Comparison of ENCODE assay signal across 30 cellular contexts in genomic region chr1:27646676-27647075, GRCh38. TPM values are rescaled to one million over a fixed set of nuclear protein-coding genes. Genes with fewer than 3 reads are reported as not detected.
DNase-seq lines count a peak whose midpoint lies in the region; ATAC-seq, FAIRE-seq and TF ChIP-seq lines count a peak whose summit lies in the region.
"Had no signal": no experiment of that assay in that cellular context is flagged by ENCODE, and none has a peak within 500 bp of the region (broad histone marks: within the 10 kb centered on the region; RNA-seq: fewer than 3 reads in every experiment).

No MANE protein-coding gene starts in this region.

- peak; percentile 47 for ATAC-seq in left ventricle myocardium superior
- ATAC-seq in GM18873 (IDR thresholded peaks at IDR 0.05; ENCODE audit: low FRiP score, unreplicated experiment) = no peak
- ATAC-seq: A549; activated CD8-positive, alpha-beta T cell treated with anti-CD3 and anti-CD28 coated beads, Interleukin-2, amount 10 ng/mL, durations not matched to agents 7 days and 5 days had no signal

- H2BK12ac ChIP-seq in H1 (ENCODE audit: low read depth, low read length) = no peak overlapping the region; the same call in 1 of the 2 replicates

- no peak overlapping the region for H4K8ac ChIP-seq in H1 (ENCODE audit: extremely low read depth, insufficient read depth, low read length)

- H2BK20ac ChIP-seq in H1 (ENCODE audit: low read length) = no peak overlapping the region

- POLR2A ChIA-PET in H1 (lab: Charles Lee; ENCODE audit: partially characterized antibody) = interaction anchor here (1.2 kb wide), 1 partner anchor 10 kb away, joined by 4 read pairs; no protein-coding TSS in a partner anchor

- no peak overlapping the region for H2BK15ac ChIP-seq in H1 (ENCODE audit: low read length)

- H3K27me3 ChIP-seq in H1 (replicated peaks in 1 of 4; ENCODE audit: control insufficient read depth in 3 of 4, extremely low read depth in 1 of 4, insufficient read depth in 3 of 4, low read length in 3 of 4) = no peaks in the 10 kb centered on the region
- H3K27me3 ChIP-seq in spleen (replicated peaks in 1 of 7) = no peaks in the 10 kb centered on the region
- no peaks in the 10 kb centered on the region for H3K27me3 ChIP-seq in tibial nerve
- H3K27me3 ChIP-seq: hepatocyte, Peyer's patch, sigmoid colon had no signal

- H2BK5ac ChIP-seq in H1 (ENCODE audit: low read depth, low read length) = peak overlapping the region; percentile 29; the same call in 1 of the 2 replicates

- CTCF ChIA-PET in H1 (lab: Charles Lee; ENCODE audit: partially characterized antibody) = interaction anchor here (0.6 to 6.2 kb wide), 10 partner anchors 8 to 657 kb away, joined by 3 to 47 read pairs (median 4); no protein-coding TSS in a partner anchor

- no peak overlapping the region for H2BK120ac ChIP-seq in H1 (replicated peaks; ENCODE audit: low read depth, low read length)

- no peaks in the 10 kb centered on the region for H3K23me2 ChIP-seq in H1 (ENCODE audit: low read depth, low read length)

- H2AK5ac ChIP-seq in H1 (ENCODE audit: low read depth, low read length) = no peak overlapping the region

- intact Hi-C loops in activated CD4-positive, alpha-beta T cell treated with anti-CD3 and anti-CD28 coated beads, Interleukin-2, amount 10 ng/mL, durations not matched to agents 24 days and 14 days (cut with micrococcal nuclease) = no loop called here
- intact Hi-C loops in left ventricle myocardium superior (cut with micrococcal nuclease) (no loop called here), spleen (cut with DNase I; ENCODE audit: low total_unique reads) (no loop called here)

- no peak overlapping the region for H2AFZ ChIP-seq in H1 (ENCODE audit: low read length)
- H2AFZ ChIP-seq: hepatocyte had no signal

- no peak overlapping the region for H3K4me3 Mint-ChIP-seq in activated CD4-positive, alpha-beta T cell treated with anti-CD3 and anti-CD28 coated beads, Interleukin-2, amount 10 ng/mL, durations not matched to agents 24 days and 14 days
- H3K4me3 Mint-ChIP-seq: activated CD8-positive, alpha-beta T cell treated with anti-CD3 and anti-CD28 coated beads, Interleukin-2, amount 10 ng/mL, durations not matched to agents 7 days and 5 days; activated naive CD8-positive, alpha-beta T cell treated with anti-CD3 and anti-CD28 coated beads, Interleukin-2, amount 10 ng/mL, durations not matched to agents 7 days and 5 days; central memory CD8-positive, alpha-beta T cell; immature natural killer cell had no signal

- no peak overlapping the region for H3K4ac ChIP-seq in H1 (replicated peaks; ENCODE audit: insufficient read length, low read depth, low read length)

- peaks cover 39% of the 10 kb centered on the region for H3K4me1 Mint-ChIP-seq in activated CD4-positive, alpha-beta T cell treated with anti-CD3 and anti-CD28 coated beads, Interleukin-2, amount 10 ng/mL, durations not matched to agents 24 days and 14 days

- 87% methylated on average over 8 of the region's 8 CpGs; no CpG with 5 or more reads in 1 of the 2 experiments for WGBS in H1 (ENCODE audit: extremely low coverage in 1 of 2, insufficient coverage in 1 of 2, insufficient read length in 1 of 2, insufficient replicate concordance in 2 of 2, low coverage in 1 of 2, low lambda C conversion rate in 2 of 2, missing lambda C conversion rate in 1 of 2), 2 experiments
- WGBS in spleen, 5 donors = 65 to 83% (median 73%) methylated on average over 4 to 8 of the region's 8 CpGs
- 93% methylated on average over 8 of the region's 8 CpGs for WGBS in tibial nerve, 2 donors

- H3K4me2 ChIP-seq in H1 (ENCODE audit: insufficient read depth in 1 of 2, low read depth in 2 of 2, low read length in 2 of 2) = no peak overlapping the region
- H3K4me2 ChIP-seq: A549, hepatocyte had no signal

- H3K9me3 ChIP-seq in H1 (ENCODE audit: insufficient read depth in 2 of 2, low read depth in 1 of 2, low read length in 1 of 2) (no peaks in the 10 kb centered on the region), spleen (no peaks in the 10 kb centered on the region), tibial nerve (no peaks in the 10 kb centered on the region)
- H3K9me3 ChIP-seq: A549, Peyer's patch, sigmoid colon, SJSA1 had no signal

- H3K14ac ChIP-seq in H1 (ENCODE audit: insufficient read length) = no peak overlapping the region

- H3K79me1 ChIP-seq in H1 (ENCODE audit: low read depth, low read length) = no peaks in the 10 kb centered on the region

- no peak for TF ChIP-seq POLR2A in H1 (IDR thresholded peaks at IDR 0.05; ENCODE audit: control extremely low read depth in 1 of 2, low read depth in 2 of 2, low read length in 2 of 2)
- TF ChIP-seq POLR2A in spleen (IDR thresholded peaks at IDR 0.05) = no peak
- TF ChIP-seq POLR2A in tibial nerve (IDR thresholded peaks at IDR 0.05) = no peak

- H3K56ac ChIP-seq in H1 (replicated peaks; ENCODE audit: insufficient read length, low read depth, low read length) = no peak overlapping the region

- H3K9ac ChIP-seq in H1 (replicated peaks in 1 of 4; ENCODE audit: extremely low read depth in 1 of 4, low read depth in 3 of 4, low read length in 3 of 4) = no peak overlapping the region

- H3K23ac ChIP-seq in H1 (ENCODE audit: insufficient read length) = no peak overlapping the region

- H4K91ac ChIP-seq in H1 (replicated peaks; ENCODE audit: insufficient read length, low read length) = no peak overlapping the region

- DNase-seq in activated CD4-positive, alpha-beta T cell treated with anti-CD3 and anti-CD28 coated beads, Interleukin-2, amount 10 ng/mL, durations not matched to agents 24 days and 14 days = peak; percentile 55
- DNase-seq in activated CD4-positive, alpha-beta T cell treated with anti-CD3 and anti-CD28 coated beads, Interleukin-2, amount 50 U/mL, for 48 hours = no peak
- no peak for DNase-seq in H1 (ENCODE audit: low read depth in 1 of 2, low spot score in 2 of 2)
- DNase-seq in left ventricle myocardium superior = peak; percentile 55
- peak; percentile 87 for DNase-seq in spleen
- no peak for DNase-seq in urothelium cell line (ENCODE audit: low spot score)
- DNase-seq in tibial nerve (ENCODE audit: low spot score in 2 of 2) = no peak
- DNase-seq: activated CD4-positive, CD25-positive, alpha-beta regulatory T cell treated with anti-CD3 and anti-CD28 coated beads, Interleukin-2, amount 50 U/mL, for 72 hours; activated CD8-positive, alpha-beta T cell treated with anti-CD3 and anti-CD28 coated beads, Interleukin-2, amount 10 ng/mL, durations not matched to agents 7 days and 5 days; activated effector memory CD4-positive, alpha-beta T cell treated with anti-CD3 and anti-CD28 coated beads, Interleukin-2, amount 50 U/mL, for 16 hours; activated naive CD8-positive, alpha-beta T cell treated with anti-CD3 and anti-CD28 coated beads, Interleukin-2, amount 10 ng/mL, durations not matched to agents 7 days and 5 days; activated T-cell treated with anti-CD3 and anti-CD28 coated beads for 4 hours; foreskin melanocyte; HCEC 1CT; immature natural killer cell; NCI-H1105; NCI-H526; Peyer's patch; sigmoid colon; T-helper 1 cell had no signal

- TF ChIP-seq CTCF in H1 (IDR thresholded peaks at IDR 0.05; ENCODE audit: control extremely low read depth in 1 of 3, insufficient read depth in 1 of 3, low read depth in 1 of 3, low read length in 3 of 3) (no peak), spleen (IDR thresholded peaks at IDR 0.05 in 8 of 11, conservative IDR thresholded peaks at IDR 0.05 in 3 of 11) (no peak), tibial nerve (IDR thresholded peaks at IDR 0.05) (no peak)

- H3K27ac ChIP-seq in H1 (ENCODE audit: low read depth, low read length) (no peak overlapping the region), spleen (peak overlapping the region in 3 of 8 donors; percentile 11 to 64 (median 17)), tibial nerve (no peak overlapping the region)
- H3K27ac ChIP-seq: A549, epithelial cell of prostate, hepatocyte, Peyer's patch, sigmoid colon, SJSA1 had no signal

- no peaks in the 10 kb centered on the region for H3K36me3 Mint-ChIP-seq in activated CD4-positive, alpha-beta T cell treated with anti-CD3 and anti-CD28 coated beads, Interleukin-2, amount 10 ng/mL, durations not matched to agents 24 days and 14 days (ENCODE audit: low read depth)
- H3K36me3 Mint-ChIP-seq: activated naive CD8-positive, alpha-beta T cell treated with anti-CD3 and anti-CD28 coated beads, Interleukin-2, amount 10 ng/mL, durations not matched to agents 7 days and 5 days; immature natural killer cell had no signal

- TF ChIP-seq EP300 in H1 (IDR thresholded peaks at IDR 0.05; ENCODE audit: borderline replicate concordance in 1 of 2, low read depth in 2 of 2, low read length in 2 of 2) (no peak), tibial nerve (IDR thresholded peaks at IDR 0.05) (no peak)

- H3K4me1 ChIP-seq in H1 (replicated peaks in 1 of 4; ENCODE audit: control insufficient read depth in 3 of 4, insufficient read depth in 4 of 4, low read length in 3 of 4) (peaks cover 8 to 13% (median 9%) of the 10 kb centered on the region in 4 experiments), spleen (peaks cover 0 to 66% (median 27%) of the 10 kb centered on the region in 6 donors), tibial nerve (peaks cover 0 to 28% (median 5%) of the 10 kb centered on the region in 4 donors)
- H3K4me1 ChIP-seq: A549 had no signal

- no peak for TF ChIP-seq RAD21 in H1 (IDR thresholded peaks at IDR 0.05 in 1 of 2, conservative IDR thresholded peaks at IDR 0.05 in 1 of 2; ENCODE audit: low read depth in 2 of 2, low read length in 2 of 2)

- H3K27me3 Mint-ChIP-seq in activated CD4-positive, alpha-beta T cell treated with anti-CD3 and anti-CD28 coated beads, Interleukin-2, amount 10 ng/mL, durations not matched to agents 24 days and 14 days = no peaks in the 10 kb centered on the region
- H3K27me3 Mint-ChIP-seq: central memory CD8-positive, alpha-beta T cell had no signal

- H3K27ac Mint-ChIP-seq in activated CD4-positive, alpha-beta T cell treated with anti-CD3 and anti-CD28 coated beads, Interleukin-2, amount 10 ng/mL, durations not matched to agents 24 days and 14 days = no peak overlapping the region
- H3K27ac Mint-ChIP-seq: activated CD8-positive, alpha-beta T cell treated with anti-CD3 and anti-CD28 coated beads, Interleukin-2, amount 10 ng/mL, durations not matched to agents 7 days and 5 days; activated naive CD8-positive, alpha-beta T cell treated with anti-CD3 and anti-CD28 coated beads, Interleukin-2, amount 10 ng/mL, durations not matched to agents 7 days and 5 days had no signal

- H3K18ac ChIP-seq in H1 (ENCODE audit: extremely low read depth, low read length) = no peak overlapping the region

- H3K79me2 ChIP-seq in H1 (ENCODE audit: control insufficient read depth in 1 of 2, insufficient read depth in 2 of 2, low read length in 2 of 2) = no peaks in the 10 kb centered on the region
- H3K79me2 ChIP-seq: hepatocyte had no signal

- H4K20me1 ChIP-seq in H1 (replicated peaks in 1 of 2; ENCODE audit: control insufficient read depth in 1 of 2, insufficient read depth in 2 of 2, low read length in 2 of 2) = no peaks in the 10 kb centered on the region

- no peak overlapping the region for H4K5ac ChIP-seq in H1 (ENCODE audit: insufficient read length, low read depth, low read length)

- H3K36me3 ChIP-seq in H1 (ENCODE audit: control insufficient read depth in 2 of 4, insufficient read depth in 4 of 4, low read length in 3 of 4) = no peaks in the 10 kb centered on the region
- H3K36me3 ChIP-seq in spleen = no peaks in the 10 kb centered on the region
- no peaks in the 10 kb centered on the region for H3K36me3 ChIP-seq in tibial nerve
- H3K36me3 ChIP-seq: Peyer's patch, sigmoid colon, SJSA1 had no signal

- FAIRE-seq in H1 (lab: Jason Lieb, UNC) (no peak), urothelium cell line (lab: Jason Lieb, UNC) (no peak)
- FAIRE-seq: A549, astrocyte, GM12891 had no signal

- no peaks in the 10 kb centered on the region for H3K9me3 Mint-ChIP-seq in activated CD4-positive, alpha-beta T cell treated with anti-CD3 and anti-CD28 coated beads, Interleukin-2, amount 10 ng/mL, durations not matched to agents 24 days and 14 days
- H3K9me3 Mint-ChIP-seq: activated naive CD8-positive, alpha-beta T cell treated with anti-CD3 and anti-CD28 coated beads, Interleukin-2, amount 10 ng/mL, durations not matched to agents 7 days and 5 days; central memory CD8-positive, alpha-beta T cell; immature natural killer cell had no signal

- H3K4me3 ChIP-seq in H1 (ENCODE audit: extremely low read depth in 1 of 4, insufficient read depth in 2 of 4, low read depth in 3 of 4, low read length in 4 of 4) (no peak overlapping the region), spleen (no peak overlapping the region), tibial nerve (no peak overlapping the region)
- H3K4me3 ChIP-seq: A549, hepatocyte, Peyer's patch, sigmoid colon, SJSA1 had no signal

RNA-seq across cellular contexts. Expression of gene FGR, which starts 11.7 kb away (rescaled TPM):
- 0.19 and 0.21 TPM in 2 replicates for total RNA-seq in activated CD4-positive, alpha-beta T cell treated with anti-CD3 and anti-CD28 coated beads, Interleukin-2, amount 10 ng/mL, durations not matched to agents 24 days and 14 days
- total RNA-seq in H1 (2021; fragmentation: NEBNext Ultra II Directional; extraction: Animal tissue kit (Norgen Biotek cat#: 25700)) = 0.22 and 0.36 TPM in 2 replicates
- polyA plus RNA-seq in H1 (2011; rRNA removed) = 0.86 and 0.95 TPM in 2 replicates
- 0.62 TPM for polyA plus RNA-seq in H1 (2011; cell fraction: cytosol; rRNA removed)
- 1.6 TPM for polyA plus RNA-seq in H1 (2011; cell fraction: nucleus; rRNA removed)
- 0.39 to 0.50 TPM (median 0.42 TPM) in 3 of 4 replicates, not detected in the other for polyA plus RNA-seq in H1 (2012, experiment 1 of 2)
- polyA plus RNA-seq in H1 (2012, experiment 2 of 2) = 0.18 TPM
- polyA plus RNA-seq in H1 (2013, experiment 1 of 2) = 0.34 TPM
- 0.33 TPM for polyA plus RNA-seq in H1 (2013, experiment 2 of 2)
- 0.57 and 1.2 TPM in 2 replicates for polyA minus RNA-seq in H1 (2011; rRNA and poly(A)+ RNA removed)
- polyA minus RNA-seq in H1 (2011; cell fraction: cytosol; rRNA and poly(A)+ RNA removed) = not detected
- polyA minus RNA-seq in H1 (2011; cell fraction: nucleus; rRNA and poly(A)+ RNA removed) = 0.60 TPM
- 4.7 TPM for total RNA-seq in left ventricle myocardium superior
- 100 to 1,000 TPM in 6 of 7 donors, 10 to 100 TPM in 1; 90.5 to 249 (median 134) TPM for total RNA-seq in spleen
- polyA plus RNA-seq in spleen = 10 to 100 TPM; 44.7 to 94.2 (median 78.6) TPM
- 10 to 100 TPM; 18.4 to 63.9 (median 22.6) TPM for total RNA-seq in tibial nerve
- total RNA-seq: astrocyte, Daoy, SJSA1 had no signal
- polyA plus RNA-seq: A549, neural cell had no signal

RNA-seq across cellular contexts. Expression of gene IFI6, which starts 25.3 kb away (rescaled TPM):
- total RNA-seq in activated CD4-positive, alpha-beta T cell treated with anti-CD3 and anti-CD28 coated beads, Interleukin-2, amount 10 ng/mL, durations not matched to agents 24 days and 14 days = 53.2 and 55.5 TPM in 2 replicates
- total RNA-seq in H1 (2021; fragmentation: NEBNext Ultra II Directional; extraction: Animal tissue kit (Norgen Biotek cat#: 25700)) = 4.9 and 6.1 TPM in 2 replicates
- 13.0 and 13.2 TPM in 2 replicates for polyA plus RNA-seq in H1 (2011; rRNA removed)
- 12.3 TPM for polyA plus RNA-seq in H1 (2011; cell fraction: cytosol; rRNA removed)
- polyA plus RNA-seq in H1 (2011; cell fraction: nucleus; rRNA removed) = 8.3 TPM
- 9.7 to 19.5 TPM (median 15.7 TPM) in 4 replicates for polyA plus RNA-seq in H1 (2012, experiment 1 of 2)
- 15.5 TPM for polyA plus RNA-seq in H1 (2012, experiment 2 of 2)
- polyA plus RNA-seq in H1 (2013, experiment 1 of 2) = 9.2 TPM
- 11.9 TPM for polyA plus RNA-seq in H1 (2013, experiment 2 of 2)
- 0.79 and 1.7 TPM in 2 replicates for polyA minus RNA-seq in H1 (2011; rRNA and poly(A)+ RNA removed)
- 2.9 TPM for polyA minus RNA-seq in H1 (2011; cell fraction: cytosol; rRNA and poly(A)+ RNA removed)
- polyA minus RNA-seq in H1 (2011; cell fraction: nucleus; rRNA and poly(A)+ RNA removed) = 1.9 TPM
- total RNA-seq in left ventricle myocardium superior = 34.5 TPM
- 10 to 100 TPM; 41.6 to 85.8 (median 48.6) TPM for total RNA-seq in spleen
- polyA plus RNA-seq in spleen = 10 to 100 TPM; 50.7 to 85.5 (median 74.7) TPM
- total RNA-seq in tibial nerve = 10 to 100 TPM; 28.2 to 79.3 (median 69.4) TPM

RNA-seq across cellular contexts. Expression of gene AHDC1, which starts 42.7 kb away (rescaled TPM):
- 33.9 and 34.7 TPM in 2 replicates for total RNA-seq in activated CD4-positive, alpha-beta T cell treated with anti-CD3 and anti-CD28 coated beads, Interleukin-2, amount 10 ng/mL, durations not matched to agents 24 days and 14 days
- 35.1 and 39.4 TPM in 2 replicates for total RNA-seq in H1 (2021; fragmentation: NEBNext Ultra II Directional; extraction: Animal tissue kit (Norgen Biotek cat#: 25700))
- polyA plus RNA-seq in H1 (2011; rRNA removed) (4.4 and 8.6 TPM in 2 replicates), spleen (10 to 100 TPM in 1 of 3 donors, 1 to 10 TPM in 2; 3.2 to 24.2 (median 4.3) TPM)
- polyA plus RNA-seq in H1 (2011; cell fraction: cytosol; rRNA removed) = 3.3 TPM
- polyA plus RNA-seq in H1 (2011; cell fraction: nucleus; rRNA removed) = 17.1 TPM
- polyA plus RNA-seq in H1 (2012, experiment 1 of 2) = 18.4 to 23.0 TPM (median 21.1 TPM) in 4 replicates
- polyA plus RNA-seq in H1 (2012, experiment 2 of 2) = 17.0 TPM
- polyA plus RNA-seq in H1 (2013, experiment 1 of 2) = 11.2 TPM
- polyA plus RNA-seq in H1 (2013, experiment 2 of 2) = 11.1 TPM
- 4.4 and 6.1 TPM in 2 replicates for polyA minus RNA-seq in H1 (2011; rRNA and poly(A)+ RNA removed)
- polyA minus RNA-seq in H1 (2011; cell fraction: cytosol; rRNA and poly(A)+ RNA removed) = 11.9 TPM
- polyA minus RNA-seq in H1 (2011; cell fraction: nucleus; rRNA and poly(A)+ RNA removed) = 10.5 TPM
- total RNA-seq in left ventricle myocardium superior (42.8 TPM), spleen (100 to 1,000 TPM in 1 of 7 donors, 10 to 100 TPM in 6; 35.1 to 104 (median 54.6) TPM), tibial nerve (10 to 100 TPM; 26.4 to 39.9 (median 34.6) TPM)

Comparison
In these comparisons a context has a peak if more than half of its experiments do, and no peak if none do; other contexts are left out.
1. DNase-seq: peak in activated CD4-positive, alpha-beta T cell treated with anti-CD3 and anti-CD28 coated beads, Interleukin-2, amount 10 ng/mL, durations not matched to agents 24 days and 14 days (single experiment), left ventricle myocardium superior (single experiment) and spleen (single experiment); none in activated CD4-positive, alpha-beta T cell treated with anti-CD3 and anti-CD28 coated beads, Interleukin-2, amount 50 U/mL, for 48 hours (0 of 2), H1 (0 of 2), urothelium cell line (single experiment) and tibial nerve (0 of 2).